ENCODE assay signal across 8 cellular contexts in the genomic region with DNA sequence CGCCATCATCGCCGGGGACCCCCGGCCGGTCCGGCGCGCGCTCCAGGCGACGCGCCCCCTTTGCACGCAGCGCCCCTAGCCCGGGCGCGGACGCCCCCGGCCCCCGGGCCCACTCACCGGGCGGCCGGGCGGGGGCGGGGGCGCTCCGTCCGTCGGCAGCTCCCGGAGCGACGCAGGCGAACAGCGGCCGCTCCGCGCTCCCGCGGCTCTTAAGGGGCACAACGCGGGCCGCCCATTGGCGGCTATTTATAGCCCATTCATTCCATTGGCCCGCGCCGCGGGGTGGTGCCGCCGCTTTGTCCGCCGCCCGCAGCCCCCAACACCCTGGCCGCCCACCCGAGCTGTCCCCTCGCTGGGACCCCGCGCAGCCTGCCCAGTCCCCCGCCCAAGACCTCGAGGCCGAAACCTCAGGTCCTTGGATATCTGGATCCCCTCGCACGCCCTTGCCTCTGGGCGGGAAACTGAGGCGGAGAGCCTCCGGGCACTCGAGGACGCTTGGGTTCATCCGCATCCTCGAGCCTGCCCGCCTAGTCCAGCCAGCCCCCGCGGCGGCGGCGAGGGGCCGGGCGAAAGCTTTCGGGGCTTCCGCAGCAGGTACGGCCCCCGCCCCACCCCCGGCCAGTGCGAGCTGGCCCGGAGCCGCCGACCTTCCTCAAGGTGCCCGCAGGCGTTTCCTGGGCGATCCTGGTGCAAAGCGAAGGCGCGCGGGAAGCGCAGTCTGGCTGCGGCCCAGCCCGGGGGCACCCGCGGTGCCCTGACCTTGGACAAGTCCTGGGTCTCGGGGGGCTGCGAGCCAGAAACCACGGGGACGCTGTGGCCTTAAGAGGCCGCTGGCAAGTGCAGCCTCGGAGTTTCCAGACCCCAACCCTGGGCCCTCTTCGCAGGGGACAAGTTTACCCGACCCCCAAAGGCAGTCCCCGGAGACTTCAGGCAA. TPM values are rescaled to one million over a fixed set of nuclear protein-coding genes. Genes with fewer than 3 reads are reported as not detected.
DNase-seq lines count a peak whose midpoint lies in the region; ATAC-seq and TF ChIP-seq lines count a peak whose summit lies in the region.

Gene CKB, minus strand, starts transcription at position 182 of the 934 bp plus-strand sequence. CDS start 337 bp downstream, outside the sequence.

- peaks cover 24% of the 10 kb centered on the region for H3K36me3 Mint-ChIP-seq in dendritic cell treated with granulocyte-macrophage colony-stimulating factor and Interleukin-4, amounts not matched to agents 40 ng/mL and 50 ng/mL, for 4 days (ENCODE audit: low read depth)

- DNase-seq in COLO668 (lab: John Stamatoyannopoulos, UW; ENCODE audit: unreplicated experiment): peak; percentile 92
- DNase-seq in RPMI7951 (ENCODE audit: low read depth): peak; percentile 42
- DNase-seq in left lung: peak in 1 of 2 donors; percentile 85

- H3K4me3 Mint-ChIP-seq in dendritic cell treated with granulocyte-macrophage colony-stimulating factor and Interleukin-4, amounts not matched to agents 40 ng/mL and 50 ng/mL, for 4 days: peak within 1 kb of the TSS; percentile 69

- intact Hi-C loops in dendritic cell treated with granulocyte-macrophage colony-stimulating factor and Interleukin-4, amounts not matched to agents 40 ng/mL and 50 ng/mL, for 4 days (cut with micrococcal nuclease): no loop called here
- intact Hi-C loops in left lung (cut with DNase I): no loop called here

- H3K27me3 Mint-ChIP-seq in dendritic cell treated with granulocyte-macrophage colony-stimulating factor and Interleukin-4, amounts not matched to agents 40 ng/mL and 50 ng/mL, for 4 days: peaks cover 25% of the 10 kb centered on the region

- peaks cover 21% of the 10 kb centered on the region for H3K27me3 ChIP-seq in HUES64 (ENCODE audit: insufficient read depth, low read length)
- H3K27me3 ChIP-seq in left lung: peaks cover 8 to 48% of the 10 kb centered on the region in 2 donors
- H3K27me3 ChIP-seq in stomach smooth muscle (ENCODE audit: control insufficient read depth in 1 of 2, insufficient read depth in 2 of 2, low read length in 2 of 2): no peaks in the 10 kb centered on the region

- H3K4me3 ChIP-seq in HUES64 (ENCODE audit: low read length) (peak within 1 kb of the TSS; percentile 70), left lung (peak within 1 kb of the TSS; percentile 47 to 57), stomach smooth muscle (ENCODE audit: low read length in 2 of 2) (peak within 1 kb of the TSS; percentile 87 to 92)

- peaks cover 68% of the 10 kb centered on the region for H3K4me1 Mint-ChIP-seq in dendritic cell treated with granulocyte-macrophage colony-stimulating factor and Interleukin-4, amounts not matched to agents 40 ng/mL and 50 ng/mL, for 4 days (ENCODE audit: low read depth)

- peak; percentile 41 for ATAC-seq in left lung
- ATAC-seq in GM19351 (IDR thresholded peaks at IDR 0.05; ENCODE audit: unreplicated experiment): no peak
- no peak for ATAC-seq in HG02981 (IDR thresholded peaks at IDR 0.05; ENCODE audit: unreplicated experiment)

- no peak for TF ChIP-seq CTCF in left lung (IDR thresholded peaks at IDR 0.05)

- no peaks in the 10 kb centered on the region for H3K9me3 ChIP-seq in HUES64 (ENCODE audit: insufficient read depth, low read depth, low read length)
- no peaks in the 10 kb centered on the region for H3K9me3 ChIP-seq in left lung
- no peaks in the 10 kb centered on the region for H3K9me3 ChIP-seq in stomach smooth muscle (ENCODE audit: control insufficient read depth in 2 of 2, low read length in 2 of 2)

- no peaks in the 10 kb centered on the region for H3K9me3 Mint-ChIP-seq in dendritic cell treated with granulocyte-macrophage colony-stimulating factor and Interleukin-4, amounts not matched to agents 40 ng/mL and 50 ng/mL, for 4 days

- H3K4me1 ChIP-seq in HUES64 (ENCODE audit: insufficient read depth, low read length): peaks cover 5% of the 10 kb centered on the region
- peaks cover 32 to 70% of the 10 kb centered on the region in 2 donors for H3K4me1 ChIP-seq in left lung
- H3K4me1 ChIP-seq in stomach smooth muscle (ENCODE audit: control insufficient read depth, insufficient read depth, low read length): peaks cover 55% of the 10 kb centered on the region

- WGBS in HUES64: under 1% methylated on average over 107 of the region's 107 CpGs

- H3K9ac ChIP-seq in HUES64 (ENCODE audit: low read depth, low read length) (peak within 1 kb of the TSS; percentile 69), stomach smooth muscle (ENCODE audit: low read length in 2 of 2) (peak within 1 kb of the TSS; percentile 69 to 80)

- H3K27ac ChIP-seq in HUES64 (ENCODE audit: low read depth, low read length): peak within 1 kb of the TSS; percentile 55; the same call in 1 of the 2 replicates
- H3K27ac ChIP-seq in left lung: peak within 1 kb of the TSS; percentile 29 to 33
- H3K27ac ChIP-seq in stomach smooth muscle (ENCODE audit: low read length): peak within 1 kb of the TSS; percentile 88

- H3K27ac Mint-ChIP-seq in dendritic cell treated with granulocyte-macrophage colony-stimulating factor and Interleukin-4, amounts not matched to agents 40 ng/mL and 50 ng/mL, for 4 days: no peak within 1 kb of the TSS

- H3K36me3 ChIP-seq in HUES64 (ENCODE audit: insufficient read depth, low read length): peaks cover 16% of the 10 kb centered on the region
- no peaks in the 10 kb centered on the region for H3K36me3 ChIP-seq in left lung
- H3K36me3 ChIP-seq in stomach smooth muscle (ENCODE audit: control insufficient read depth in 2 of 2, insufficient read depth in 2 of 2, low read length in 2 of 2): peaks cover 6 to 11% of the 10 kb centered on the region in 2 donors

RNA-seq across cellular contexts. Expression of gene CKB, which starts in this region (rescaled TPM):
- polyA plus RNA-seq in HUES64 (2013, experiment 1 of 2): 324 TPM
- polyA plus RNA-seq in HUES64 (2013, experiment 2 of 2): 386 TPM
- total RNA-seq in RPMI7951 (2014; rRNA removed; shearing (Covaris generic)): 8.8 and 18.3 TPM in 2 replicates
- total RNA-seq in left lung: 100 to 1,000 TPM; 129 to 272 TPM

Comparison
In these comparisons a context has a peak if more than half of its experiments do, and no peak if none do; other contexts are left out.
1. H3K27ac ChIP-seq: peak in every context shown above with its lines; median percentile 88 in stomach smooth muscle; 55 in HUES64; 31 in left lung.